In the genomic region with DNA sequence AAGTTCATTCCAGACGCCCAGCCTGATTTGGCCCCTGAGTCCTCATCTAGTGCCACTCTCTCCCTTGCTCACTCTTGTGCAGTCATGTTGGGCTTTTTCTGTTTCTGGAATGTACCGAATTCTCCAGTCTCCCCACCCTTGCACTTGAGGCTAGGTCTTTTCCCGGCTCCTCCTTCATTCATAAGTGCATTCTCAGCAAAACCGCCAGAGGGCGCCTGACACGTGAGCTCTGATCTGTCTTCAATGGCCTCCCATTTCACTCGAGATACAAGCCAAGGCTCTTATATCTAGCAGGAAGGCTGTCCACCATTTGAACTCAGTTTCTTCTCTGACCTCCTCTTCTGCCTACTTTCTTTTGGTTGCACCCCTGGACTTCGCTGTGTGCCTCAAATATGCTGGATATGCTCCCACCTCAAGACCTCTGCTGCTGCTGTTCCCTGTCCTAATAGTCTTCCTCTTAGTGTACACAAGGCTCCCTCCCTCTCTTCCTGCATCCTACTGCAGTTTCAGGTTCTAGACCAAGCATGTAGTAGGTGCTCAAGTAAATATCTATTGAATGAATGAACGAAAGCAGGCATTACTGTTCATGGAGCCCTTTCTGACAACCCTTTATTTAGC, we compare ENCODE assay signal across 9 cellular contexts.
DNase-seq lines count a peak whose midpoint lies in the region; ATAC-seq lines count a peak whose summit lies in the region.
"Had no signal": no experiment of that assay in that cellular context is flagged by ENCODE, and none has a peak within 500 bp of the region (broad histone marks: within the 10 kb centered on the region; RNA-seq: fewer than 3 reads in every experiment).

No MANE protein-coding gene starts in this region.

- no peak overlapping the region for H3K27ac Mint-ChIP-seq in activated CD4-positive, alpha-beta memory T cell treated with anti-CD3 and anti-CD28 coated beads for 36 hours
- no peak overlapping the region for H3K27ac Mint-ChIP-seq in effector memory CD8-positive, alpha-beta T cell
- no peak overlapping the region for H3K27ac Mint-ChIP-seq in memory B cell
- H3K27ac Mint-ChIP-seq: activated naive CD8-positive, alpha-beta T cell had no signal

- DNase-seq in COR-L47 (lab: John Stamatoyannopoulos, UW), result peak; percentile 26
- DNase-seq in NCI-H748 (lab: John Stamatoyannopoulos, UW; ENCODE audit: unreplicated experiment), result peak; percentile 68
- DNase-seq in activated CD4-positive, alpha-beta memory T cell treated with anti-CD3 and anti-CD28 coated beads for 36 hours, result peak; percentile 74
- peak; percentile 13 to 37 (median 22) for DNase-seq in effector memory CD8-positive, alpha-beta T cell
- peak; percentile 17 to 27 for DNase-seq in memory B cell (ENCODE audit: low spot score in 2 of 2)
- DNase-seq in stimulated activated CD8-positive, alpha-beta memory T cell treated with anti-CD3 and anti-CD28 coated beads, Interleukin-15, amount 100 ng/mL, for 48 hours (ENCODE audit: low read depth in 2 of 2), result peak; percentile 20 to 27

- ATAC-seq in GM19397 (IDR thresholded peaks at IDR 0.05; ENCODE audit: unreplicated experiment) (peak; percentile 97), HG03439 (IDR thresholded peaks at IDR 0.05; ENCODE audit: unreplicated experiment) (peak; percentile 99), memory B cell (ENCODE audit: low read depth) (peak; percentile 48)
- ATAC-seq in effector memory CD8-positive, alpha-beta T cell (replicated peaks), result peak; percentile 51

- H3K36me3 Mint-ChIP-seq in activated CD4-positive, alpha-beta memory T cell treated with anti-CD3 and anti-CD28 coated beads for 36 hours, result no peaks in the 10 kb centered on the region
- no peaks in the 10 kb centered on the region for H3K36me3 Mint-ChIP-seq in effector memory CD8-positive, alpha-beta T cell (ENCODE audit: insufficient read depth)
- H3K36me3 Mint-ChIP-seq in memory B cell, result no peaks in the 10 kb centered on the region
- H3K36me3 Mint-ChIP-seq: activated naive CD8-positive, alpha-beta T cell had no signal

- CTCF ChIA-PET in activated CD4-positive, alpha-beta memory T cell treated with anti-CD3 and anti-CD28 coated beads for 36 hours (lab: Charles Lee), result interaction anchor here (0.7 to 2.9 kb wide), 7 partner anchors 12 to 707 kb away, joined by 3 to 39 read pairs (median 4); no protein-coding TSS in a partner anchor

- no peak overlapping the region for H3K4me3 Mint-ChIP-seq in activated CD4-positive, alpha-beta memory T cell treated with anti-CD3 and anti-CD28 coated beads for 36 hours
- H3K4me3 Mint-ChIP-seq in effector memory CD8-positive, alpha-beta T cell, result no peak overlapping the region
- H3K4me3 Mint-ChIP-seq in memory B cell, result no peak overlapping the region
- H3K4me3 Mint-ChIP-seq: activated naive CD8-positive, alpha-beta T cell had no signal

- intact Hi-C loops in activated CD4-positive, alpha-beta memory T cell treated with anti-CD3 and anti-CD28 coated beads for 36 hours (cut with micrococcal nuclease), result loop anchor here (1.0 kb wide), 2 partner anchors 324 to 496 kb away; no protein-coding TSS in a partner anchor

- H3K4me1 Mint-ChIP-seq in activated CD4-positive, alpha-beta memory T cell treated with anti-CD3 and anti-CD28 coated beads for 36 hours (ENCODE audit: low read depth), result no peaks in the 10 kb centered on the region
- H3K4me1 Mint-ChIP-seq in effector memory CD8-positive, alpha-beta T cell (ENCODE audit: low read depth in 2 of 2), result peaks cover 2 to 6% of the 10 kb centered on the region in 2 donors
- H3K4me1 Mint-ChIP-seq in memory B cell, result peaks cover 6% of the 10 kb centered on the region

- peaks cover 4% of the 10 kb centered on the region for H3K27me3 Mint-ChIP-seq in activated CD4-positive, alpha-beta memory T cell treated with anti-CD3 and anti-CD28 coated beads for 36 hours
- H3K27me3 Mint-ChIP-seq in effector memory CD8-positive, alpha-beta T cell, result peaks cover 0 to 5% of the 10 kb centered on the region in 2 donors
- H3K27me3 Mint-ChIP-seq in memory B cell, result no peaks in the 10 kb centered on the region

- no peaks in the 10 kb centered on the region for H3K9me3 Mint-ChIP-seq in activated CD4-positive, alpha-beta memory T cell treated with anti-CD3 and anti-CD28 coated beads for 36 hours
- no peaks in the 10 kb centered on the region for H3K9me3 Mint-ChIP-seq in effector memory CD8-positive, alpha-beta T cell
- H3K9me3 Mint-ChIP-seq in memory B cell, result peaks cover 2% of the 10 kb centered on the region

- POLR2A ChIA-PET in activated CD4-positive, alpha-beta memory T cell treated with anti-CD3 and anti-CD28 coated beads for 36 hours (lab: Charles Lee), result no interaction called here

Comparison
In these comparisons a context has a peak if more than half of its experiments do, and no peak if none do; other contexts are left out.
1. Peak in every context shown above with its lines: DNase-seq and ATAC-seq.
2. DNase-seq: peak in every context shown above with its lines; median percentile 74 in activated CD4-positive, alpha-beta memory T cell treated with anti-CD3 and anti-CD28 coated beads for 36 hours; 68 in NCI-H748; 26 in COR-L47; 24 in stimulated activated CD8-positive, alpha-beta memory T cell treated with anti-CD3 and anti-CD28 coated beads, Interleukin-15, amount 100 ng/mL, for 48 hours; 22 in effector memory CD8-positive, alpha-beta T cell; 22 in memory B cell.
3. ATAC-seq: peak in every context shown above with its lines; median percentile 99 in HG03439; 97 in GM19397; 51 in effector memory CD8-positive, alpha-beta T cell; 48 in memory B cell.